Comparison of ENCODE assay signal across 1 cellular context in genomic region chr1:93681549-93682412, GRCh38.
TF ChIP-seq lines count a peak whose summit lies in the region.

Gene BCAR3 (minus strand): TSS chr1:93681837. CDS start chr1:93674930, 6,907 bp downstream.

TF ChIP-seq in SK-N-SH, 30 proteins besides CTCF, POLR2A, EP300 and RAD21 (continued from another document):
- TF ChIP-seq USF2 (IDR thresholded peaks at IDR 0.05; ENCODE audit: borderline replicate concordance, low read depth, low read length) (no peak), RFX5 (IDR thresholded peaks at IDR 0.05; ENCODE audit: low read length) (no peak), JUND (IDR thresholded peaks at IDR 0.05) (no peak), POLR2AphosphoS5 (IDR thresholded peaks at IDR 0.05; ENCODE audit: low read depth, low read length) (peak; percentile 56; the same call in 1 of the 2 replicates), USF1 (IDR thresholded peaks at IDR 0.05; ENCODE audit: borderline replicate concordance, low read depth) (no peak), GABPA (IDR thresholded peaks at IDR 0.05; ENCODE audit: low read depth) (no peak), SMC3 (IDR thresholded peaks at IDR 0.05; ENCODE audit: low read depth, low read length) (peak; percentile 31; the same call in 1 of the 2 replicates), EZH2phosphoT487 (IDR thresholded peaks at IDR 0.05; ENCODE audit: borderline replicate concordance, low read depth) (no peak), CHD2 (IDR thresholded peaks at IDR 0.05; ENCODE audit: low read length, partially characterized antibody) (no peak)
